8 cellular contexts compared by ENCODE assay signal in the genomic region with DNA sequence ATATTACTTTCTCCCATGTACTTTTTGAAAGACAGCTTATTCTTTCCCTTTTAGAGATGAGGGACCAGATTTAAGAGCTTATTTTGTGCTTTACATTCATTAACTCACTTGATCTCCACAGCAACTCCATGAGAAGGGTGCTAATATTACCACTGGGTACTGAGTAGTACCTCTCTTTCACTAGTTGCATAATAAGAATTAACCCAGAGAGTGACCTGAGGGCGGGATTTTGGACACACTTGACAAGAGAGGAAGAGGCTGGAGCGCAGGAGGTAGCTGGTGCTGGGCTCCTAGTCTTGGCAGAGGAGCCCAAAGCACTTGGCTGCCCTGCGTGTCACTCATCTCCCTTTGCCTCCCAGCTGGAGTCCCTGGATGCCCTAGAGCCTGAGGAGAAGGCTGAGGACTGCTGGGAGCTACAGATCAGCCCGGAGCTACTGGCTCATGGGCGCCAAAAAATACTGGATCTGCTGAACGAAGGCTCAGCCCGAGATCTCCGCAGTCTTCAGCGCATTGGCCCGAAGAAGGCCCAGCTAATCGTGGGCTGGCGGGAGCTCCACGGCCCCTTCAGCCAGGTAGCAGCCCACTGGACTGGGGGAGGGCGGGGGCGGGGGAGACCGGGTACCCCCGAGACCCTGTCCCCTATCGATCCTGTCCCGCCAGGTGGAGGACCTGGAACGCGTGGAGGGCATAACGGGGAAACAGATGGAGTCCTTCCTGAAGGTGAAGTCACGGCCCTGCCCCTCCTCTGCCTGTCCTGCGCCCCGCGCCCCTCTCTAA. TPM values are rescaled to one million over a fixed set of nuclear protein-coding genes. Genes with fewer than 3 reads are reported as not detected.
DNase-seq lines count a peak whose midpoint lies in the region; ATAC-seq and TF ChIP-seq lines count a peak whose summit lies in the region.

No MANE protein-coding gene starts in this region.

- peak overlapping the region; percentile 95 for H3K27ac ChIP-seq in AG04450 (ENCODE audit: low read depth, low read length)

- H3K36me3 Mint-ChIP-seq in memory B cell = peaks cover 6% of the 10 kb centered on the region

- no peaks in the 10 kb centered on the region for H3K9me3 Mint-ChIP-seq in memory B cell

- CTCF ChIA-PET in AG04450 (lab: Charles Lee) = interaction anchor here (0.8 to 1.8 kb wide), 4 partner anchors 14 to 102 kb away, joined by 3 to 8 read pairs (median 4); a partner anchor contains a TSS

- no peaks in the 10 kb centered on the region for H3K27me3 ChIP-seq in AG04450 (ENCODE audit: control insufficient read depth, insufficient read depth, low read length)

- no peaks in the 10 kb centered on the region for H3K9me3 ChIP-seq in AG04450 (ENCODE audit: control insufficient read depth, insufficient read depth, low read length)

- peak overlapping the region; percentile 98 for H3K27ac Mint-ChIP-seq in memory B cell

- peak overlapping the region; percentile 100 for H3K4me3 Mint-ChIP-seq in memory B cell

- ATAC-seq in memory B cell (ENCODE audit: low read depth) = no peak
- no peak for ATAC-seq in GM18505 (IDR thresholded peaks at IDR 0.05; ENCODE audit: unreplicated experiment)

- no peak for TF ChIP-seq POLR2A in GM18505 (IDR thresholded peaks at IDR 0.05; ENCODE audit: borderline replicate concordance, extremely low read depth, insufficient read depth, insufficient read length)

- no peak for TF ChIP-seq CTCF in AG04450 (IDR thresholded peaks at IDR 0.05; ENCODE audit: low read depth, low read length)
- no peak for TF ChIP-seq CTCF in GM12865 (IDR thresholded peaks at IDR 0.05; ENCODE audit: insufficient read depth, low read depth, low read length, missing control alignments)

- peaks cover 28% of the 10 kb centered on the region for H3K4me1 Mint-ChIP-seq in memory B cell

- POLR2A ChIA-PET in AG04450 (lab: Yijun Ruan, JAX) = interaction anchor here (0.6 to 0.8 kb wide), 4 partner anchors 18 to 166 kb away, joined by 5 to 6 read pairs (median 6); no protein-coding TSS in a partner anchor

- intact Hi-C loops in posterior vena cava (cut with DNase I) = no loop called here

- H3K4me3 ChIP-seq in AG04450 (ENCODE audit: low read depth, low read length) (peak overlapping the region; percentile 86), GM12865 (ENCODE audit: low read depth, low read length) (peak overlapping the region; percentile 92)

- no peaks in the 10 kb centered on the region for H3K27me3 Mint-ChIP-seq in memory B cell

- DNase-seq in AG04450 (ENCODE audit: low read depth, low spot score) = no peak
- no peak for DNase-seq in GM12865 (ENCODE audit: low read depth)
- DNase-seq in NOMO-1 (lab: John Stamatoyannopoulos, UW; ENCODE audit: unreplicated experiment in 2 of 2) = peak; percentile 46 to 58
- peak; percentile 72 for DNase-seq in cerebellar cortex (ENCODE audit: low spot score)
- DNase-seq in memory B cell (ENCODE audit: low spot score in 2 of 2) = peak in 1 of 2 donors; percentile 30
- DNase-seq in ureter (ENCODE audit: low spot score) = peak; percentile 56
- DNase-seq in posterior vena cava (ENCODE audit: low spot score) = no peak

RNA-seq across cellular contexts. Expression of a gene that starts 1.7 kb away (rescaled TPM):
- polyA plus RNA-seq in AG04450 (2011; rRNA removed) = 58.4 and 79.6 TPM in 2 replicates
- 141 and 195 TPM in 2 replicates for polyA minus RNA-seq in AG04450 (2011; rRNA and poly(A)+ RNA removed)
- total RNA-seq in ureter (143 TPM), posterior vena cava (100 to 1,000 TPM; 124 to 148 TPM)

RNA-seq across cellular contexts. Expression of a gene that starts 7.3 kb away (rescaled TPM):
- 5.7 and 6.1 TPM in 2 replicates for polyA plus RNA-seq in AG04450 (2011; rRNA removed)
- 3.6 and 3.7 TPM in 2 replicates for polyA minus RNA-seq in AG04450 (2011; rRNA and poly(A)+ RNA removed)
- total RNA-seq in ureter = 10.6 TPM
- total RNA-seq in posterior vena cava = 1 to 10 TPM; 5.0 to 5.4 TPM

RNA-seq across cellular contexts. Expression of a gene that starts 11.3 kb away (rescaled TPM):
- 14.3 and 14.5 TPM in 2 replicates for polyA plus RNA-seq in AG04450 (2011; rRNA removed)
- 2.7 and 4.9 TPM in 2 replicates for polyA minus RNA-seq in AG04450 (2011; rRNA and poly(A)+ RNA removed)
- total RNA-seq in ureter (20.7 TPM), posterior vena cava (10 to 100 TPM; 10.5 to 12.7 TPM)

RNA-seq across cellular contexts. Expression of a gene that starts 14.1 kb away (rescaled TPM):
- 14.1 and 19.9 TPM in 2 replicates for polyA plus RNA-seq in AG04450 (2011; rRNA removed)
- 32.2 and 33.5 TPM in 2 replicates for polyA minus RNA-seq in AG04450 (2011; rRNA and poly(A)+ RNA removed)
- 34.3 TPM for total RNA-seq in ureter
- 10 to 100 TPM in 1 of 2 donors, 1 to 10 TPM in 1; 5.9 to 10.4 TPM for total RNA-seq in posterior vena cava

RNA-seq across cellular contexts. Expression of a gene that starts 15.6 kb away (rescaled TPM):
- polyA plus RNA-seq in AG04450 (2011; rRNA removed) = 251 and 321 TPM in 2 replicates
- 629 and 988 TPM in 2 replicates for polyA minus RNA-seq in AG04450 (2011; rRNA and poly(A)+ RNA removed)
- total RNA-seq in ureter (158 TPM), posterior vena cava (100 to 1,000 TPM; 146 to 154 TPM)

Comparison
In these comparisons a context has a peak if more than half of its experiments do, and no peak if none do; other contexts are left out.
1. DNase-seq: peak in NOMO-1 (2 of 2), cerebellar cortex (single experiment) and ureter (single experiment); none in AG04450 (single experiment), GM12865 (single experiment) and posterior vena cava (single experiment).